ENCODE assay signal across 8 cellular contexts in the genomic region with DNA sequence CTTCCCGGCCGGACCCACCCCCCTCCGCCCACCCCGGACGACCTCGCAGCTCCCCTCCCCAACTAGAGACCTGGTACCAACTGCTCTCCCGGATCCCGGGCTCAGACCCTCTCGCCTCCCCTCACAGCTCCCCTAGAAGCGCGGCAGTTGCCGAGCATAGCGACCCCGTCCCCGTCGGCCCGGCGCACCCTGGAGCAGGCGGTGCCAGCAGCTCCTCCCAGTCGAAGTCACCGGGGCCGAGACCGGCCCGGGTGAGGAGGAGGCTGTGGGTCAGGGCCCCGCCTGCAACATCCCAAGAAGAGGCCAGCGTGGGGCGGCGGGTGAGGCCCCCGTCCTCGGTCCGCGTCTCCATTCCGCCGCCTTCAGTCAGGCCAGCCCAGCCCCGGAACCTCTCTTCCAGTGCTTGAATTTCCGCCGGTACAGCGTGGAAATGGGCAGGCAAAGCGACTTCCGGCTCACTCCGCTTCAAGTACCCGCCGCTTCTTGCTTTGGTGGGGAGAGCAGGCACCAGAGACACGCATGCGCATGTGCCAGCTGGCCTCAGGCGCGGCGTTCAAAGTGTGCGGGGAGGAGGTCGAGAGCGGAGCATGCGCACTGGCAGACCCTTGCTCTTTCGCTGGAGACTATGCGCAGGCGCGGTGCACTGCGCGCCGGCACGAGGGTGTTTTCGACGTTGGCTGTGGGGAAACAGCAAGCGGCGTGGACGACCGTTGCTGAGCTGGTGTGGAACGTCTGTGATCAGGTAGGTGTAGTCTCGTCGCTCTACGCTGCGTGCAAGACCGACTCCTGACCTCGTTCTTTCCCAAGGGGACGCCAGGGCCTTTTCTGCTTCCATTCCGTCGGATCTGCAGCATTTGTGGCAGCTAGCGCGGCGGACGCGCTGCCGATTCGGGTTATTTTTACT. TPM values are rescaled to one million over a fixed set of nuclear protein-coding genes. Genes with fewer than 3 reads are reported as not detected.
A peak's percentile ranks its signal among the peaks of the same experiment; 100 is the strongest.
DNase-seq lines count a peak whose midpoint lies in the region; ATAC-seq and TF ChIP-seq lines count a peak whose summit lies in the region.

A gene with protein sequence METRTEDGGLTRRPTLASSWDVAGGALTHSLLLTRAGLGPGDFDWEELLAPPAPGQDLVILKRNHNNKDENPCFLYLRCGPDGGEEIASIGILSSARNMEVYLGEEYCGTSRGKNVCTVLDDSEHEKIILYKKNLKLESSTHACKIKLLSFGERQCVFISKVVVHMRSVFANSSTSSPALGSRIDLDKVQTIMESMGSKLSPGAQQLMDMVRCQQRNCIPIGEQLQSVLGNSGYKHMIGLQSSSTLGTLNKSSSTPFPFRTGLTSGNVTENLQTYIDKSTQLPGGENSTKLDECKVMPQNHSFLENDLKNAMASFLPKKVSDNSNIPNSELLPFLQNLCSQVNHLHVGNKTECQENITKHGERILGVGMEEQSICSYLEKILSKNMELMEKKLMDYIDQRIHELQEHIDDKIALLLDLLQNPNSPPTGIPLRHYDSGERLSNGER (minus strand): TSS at position 401 of the 904 bp plus-strand sequence. CDS start 49 bp downstream, at position 352.

- peaks cover 15% of the 10 kb centered on the region for H3K36me3 Mint-ChIP-seq in activated CD4-positive, alpha-beta T cell treated with anti-CD3 and anti-CD28 coated beads, Interleukin-2, amount 10 ng/mL, durations not matched to agents 24 days and 14 days (ENCODE audit: low read depth)

- H3K27me3 Mint-ChIP-seq in activated CD4-positive, alpha-beta T cell treated with anti-CD3 and anti-CD28 coated beads, Interleukin-2, amount 10 ng/mL, durations not matched to agents 24 days and 14 days, result peaks cover 15% of the 10 kb centered on the region

- peak within 1 kb of the TSS; percentile 82 for H3K4me3 ChIP-seq in BE2C (ENCODE audit: low read depth, low read length)

- H3K4me3 Mint-ChIP-seq in activated CD4-positive, alpha-beta T cell treated with anti-CD3 and anti-CD28 coated beads, Interleukin-2, amount 10 ng/mL, durations not matched to agents 24 days and 14 days, result peak within 1 kb of the TSS; percentile 91

- H3K9me3 Mint-ChIP-seq in activated CD4-positive, alpha-beta T cell treated with anti-CD3 and anti-CD28 coated beads, Interleukin-2, amount 10 ng/mL, durations not matched to agents 24 days and 14 days, result peaks cover 3% of the 10 kb centered on the region

- H3K27me3 ChIP-seq in BE2C, result no peaks in the 10 kb centered on the region

- intact Hi-C loops in activated CD4-positive, alpha-beta T cell treated with anti-CD3 and anti-CD28 coated beads, Interleukin-2, amount 10 ng/mL, durations not matched to agents 24 days and 14 days (cut with micrococcal nuclease), result loop anchor here (1.0 to 10.0 kb wide), 5 partner anchors 26 to 579 kb away; a partner anchor contains a TSS
- intact Hi-C loops in left colon (cut with DNase I, micrococcal nuclease), result no loop called here

- H3K27ac Mint-ChIP-seq in activated CD4-positive, alpha-beta T cell treated with anti-CD3 and anti-CD28 coated beads, Interleukin-2, amount 10 ng/mL, durations not matched to agents 24 days and 14 days, result peak within 1 kb of the TSS; percentile 92

- peaks cover 7% of the 10 kb centered on the region for H3K9me3 ChIP-seq in BE2C

- no peak for TF ChIP-seq CTCF in BE2C (IDR thresholded peaks at IDR 0.05; ENCODE audit: low read depth, low read length)

- peak; percentile 96 for DNase-seq in BE2C
- DNase-seq in GM19240 (ENCODE audit: insufficient read length, low spot score), result peak; percentile 86
- peak; percentile 94 to 96 for DNase-seq in NCI-H526 (lab: John Stamatoyannopoulos, UW)
- DNase-seq in activated CD4-positive, alpha-beta T cell treated with anti-CD3 and anti-CD28 coated beads, Interleukin-2, amount 10 ng/mL, durations not matched to agents 24 days and 14 days, result peak; percentile 99
- DNase-seq in cortex of kidney (lab: John Stamatoyannopoulos, UW), result peak; percentile 60
- peak; percentile 95 to 98 for DNase-seq in left colon
- DNase-seq in stimulated activated CD4-positive, alpha-beta T cell treated with anti-CD3 and anti-CD28 coated beads, Interleukin-1b, Interleukin-23, amount 100 ng/mL, for 48 hours, result peak; percentile 98

- peaks cover 22% of the 10 kb centered on the region for H3K4me1 Mint-ChIP-seq in activated CD4-positive, alpha-beta T cell treated with anti-CD3 and anti-CD28 coated beads, Interleukin-2, amount 10 ng/mL, durations not matched to agents 24 days and 14 days

- H3K36me3 ChIP-seq in BE2C, result peaks cover 2% of the 10 kb centered on the region; the same call in 1 of the 2 replicates

- ATAC-seq in HG03460 (IDR thresholded peaks at IDR 0.05; ENCODE audit: unreplicated experiment), result peak; percentile 98
- ATAC-seq in left colon, result peak; percentile 98

- H3K4me1 ChIP-seq in BE2C, result 0 out of 2 replicates have a peak, but pooled peaks cover 2% of the 10 kb centered on the region

RNA-seq across cellular contexts. Expression of the gene that starts here (rescaled TPM):
- 14.4 TPM for polyA plus RNA-seq in BE2C (2012; ENCODE audit: insufficient read depth, insufficient read length, low read depth)
- 13.9 and 15.7 TPM in 2 replicates for total RNA-seq in activated CD4-positive, alpha-beta T cell treated with anti-CD3 and anti-CD28 coated beads, Interleukin-2, amount 10 ng/mL, durations not matched to agents 24 days and 14 days
- 1 to 10 TPM; 6.0 to 7.1 TPM for total RNA-seq in left colon

Comparison
In these comparisons a context has a peak if more than half of its experiments do, and no peak if none do; other contexts are left out.
1. Peak in every context shown above with its lines: DNase-seq, ATAC-seq and H3K4me3 ChIP-seq.